14 cellular contexts compared by ENCODE assay signal in the genomic region with DNA sequence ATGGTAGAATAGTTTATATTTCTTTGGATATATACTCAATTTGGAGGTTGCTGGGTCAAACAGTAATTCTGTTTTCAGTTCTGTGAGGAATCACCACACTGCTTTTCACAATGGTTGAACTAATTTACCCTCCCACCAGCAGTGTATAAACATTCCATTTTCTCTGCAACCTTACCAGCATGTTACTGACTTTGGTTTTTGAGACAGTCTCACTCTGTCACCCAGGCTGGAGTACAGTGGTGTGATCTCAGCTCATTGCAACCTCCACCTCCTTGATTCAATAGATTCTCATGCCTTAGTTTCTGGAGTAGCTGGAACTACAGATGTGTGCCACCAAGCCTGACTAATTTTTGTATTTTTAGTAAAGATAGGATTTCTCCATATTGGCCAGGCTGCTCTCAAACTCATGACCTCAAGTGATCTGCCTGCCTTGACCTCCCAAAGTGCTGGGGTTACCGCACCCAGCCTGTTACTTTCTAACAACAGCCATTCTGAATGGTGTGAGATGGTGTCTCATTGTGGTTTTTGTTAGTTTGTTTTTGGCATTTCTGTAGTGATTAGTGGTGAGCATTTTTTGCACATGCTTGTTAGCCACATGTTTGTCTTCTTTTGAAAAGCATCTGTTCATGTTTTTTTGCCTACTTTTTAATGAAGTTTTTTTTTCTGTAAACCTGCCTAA.
"Had no signal": no experiment of that assay in that cellular context is flagged by ENCODE, and none has a peak within 500 bp of the region (broad histone marks: within the 10 kb centered on the region; RNA-seq: fewer than 3 reads in every experiment).

No MANE protein-coding gene starts in this region.

- H3K4me2 ChIP-seq: neural progenitor cell had no signal

- H2AFZ ChIP-seq: neural progenitor cell had no signal

- DNase-seq: activated CD4-positive, alpha-beta T cell treated with anti-CD3 and anti-CD28 coated beads, Interleukin-2, amount 50 U/mL, for 4 hours; amniotic stem cell; body of pancreas; endodermal cell; hypothalamus; kidney; midbrain; stimulated activated CD4-positive, alpha-beta T cell treated with anti-CD3 and anti-CD28 coated beads, Interleukin-4, amount 100 ng/mL, for 4 hours; stimulated activated naive CD4-positive, alpha-beta T cell; WERI-Rb-1 had no signal

- H3K36me3 ChIP-seq: WERI-Rb-1 had no signal

- H3K27ac ChIP-seq: body of pancreas, neural progenitor cell, WERI-Rb-1 had no signal

- H3K9ac ChIP-seq: neural progenitor cell had no signal

- H3K27me3 ChIP-seq: body of pancreas, neural progenitor cell had no signal

- H3K9me3 ChIP-seq: body of pancreas had no signal

- H3K4me3 ChIP-seq: body of pancreas, lung, neural progenitor cell had no signal

- ATAC-seq: body of pancreas, left lobe of liver, sciatic nerve had no signal
